ENCODE assay signal across 31 cellular contexts in genomic region chr21:35838350-35838749, GRCh38.
"Had no signal": no experiment of that assay in that cellular context is flagged by ENCODE, and none has a peak within 500 bp of the region (broad histone marks: within the 10 kb centered on the region; RNA-seq: fewer than 3 reads in every experiment).

No MANE protein-coding gene starts in this region.

- DNase-seq: activated CD4-positive, alpha-beta memory T cell treated with anti-CD3 and anti-CD28 coated beads, Interleukin-2, amount 10 ng/mL, durations not matched to agents 7 days and 5 days; activated CD4-positive, alpha-beta T cell treated with anti-CD3 and anti-CD28 coated beads for 1 hour; activated CD4-positive, alpha-beta T cell treated with anti-CD3 and anti-CD28 coated beads for 48 hours; activated CD4-positive, CD25-positive, alpha-beta regulatory T cell; activated CD8-positive, alpha-beta memory T cell treated with anti-CD3 and anti-CD28 coated beads for 24 hours; activated CD8-positive, alpha-beta memory T cell treated with anti-CD3 and anti-CD28 coated beads, Interleukin-2, amount 10 ng/mL, durations not matched to agents 7 days and 5 days; activated CD8-positive, alpha-beta memory T cell treated with anti-CD3 and anti-CD28 coated beads, Interleukin-2, amount 50 U/mL, for 48 hours; activated effector memory CD4-positive, alpha-beta T cell treated with Interleukin-2 at 50 U/mL for 16 hours; activated naive CD4-positive, alpha-beta T cell treated with anti-CD3 and anti-CD28 coated beads, Interleukin-2, amount 10 ng/mL, durations not matched to agents 7 days and 5 days; activated naive CD8-positive, alpha-beta T cell treated with anti-CD3 and anti-CD28 coated beads, Interleukin-2, amount 50 U/mL, for 24 hours; activated T-cell treated with anti-CD3 and anti-CD28 coated beads, Interleukin-2, amount 50 U/mL, for 48 hours; anterior cingulate cortex; brain microvascular endothelial cell; MM.1S; MV-4-11; NCI-H1092; NCI-H1436 treated with DMSO at 0.1 percent for 48 hours; NCI-H1694 treated with DMSO at 0.1 percent for 48 hours; NCI-H2029; NCI-H345; NCI-H526 treated with DMSO at 0.1 percent for 48 hours; NCI-H774; NK-92 treated with Interleukin-12 subunit alpha and Interleukin-12 subunit beta, amount 100 ng/mL, for 24 hours; PC-3; Peyer's patch; RPMI8226; T1000; WERI-Rb-1 had no signal

- H3K27me3 ChIP-seq: brain microvascular endothelial cell, Peyer's patch had no signal

- H3K4me1 ChIP-seq: Peyer's patch had no signal

- H3K27ac ChIP-seq: brain microvascular endothelial cell, KMS-11, Peyer's patch, WERI-Rb-1 had no signal

- H3K36me3 ChIP-seq: brain microvascular endothelial cell, Peyer's patch, WERI-Rb-1 had no signal

- H3K36me3 Mint-ChIP-seq: activated CD8-positive, alpha-beta memory T cell treated with anti-CD3 and anti-CD28 coated beads, Interleukin-2, amount 10 ng/mL, durations not matched to agents 7 days and 5 days; activated naive CD4-positive, alpha-beta T cell treated with anti-CD3 and anti-CD28 coated beads, Interleukin-2, amount 10 ng/mL, durations not matched to agents 7 days and 5 days; activated naive CD8-positive, alpha-beta T cell had no signal

- ATAC-seq: activated CD8-positive, alpha-beta memory T cell treated with anti-CD3 and anti-CD28 coated beads, Interleukin-2, amount 10 ng/mL, durations not matched to agents 7 days and 5 days; activated naive CD8-positive, alpha-beta T cell treated with anti-CD3 and anti-CD28 coated beads, Interleukin-2, amount 50 U/mL, for 24 hours; PC-3 had no signal

- H3K4me3 ChIP-seq: Peyer's patch had no signal

- H3K9ac ChIP-seq: KMS-11 had no signal

- H3K27ac Mint-ChIP-seq: activated CD4-positive, alpha-beta memory T cell treated with anti-CD3 and anti-CD28 coated beads, Interleukin-2, amount 10 ng/mL, durations not matched to agents 7 days and 5 days; activated CD8-positive, alpha-beta memory T cell treated with anti-CD3 and anti-CD28 coated beads, Interleukin-2, amount 10 ng/mL, durations not matched to agents 7 days and 5 days; activated naive CD4-positive, alpha-beta T cell treated with anti-CD3 and anti-CD28 coated beads, Interleukin-2, amount 10 ng/mL, durations not matched to agents 7 days and 5 days; activated naive CD8-positive, alpha-beta T cell; activated naive CD8-positive, alpha-beta T cell treated with anti-CD3 and anti-CD28 coated beads, Interleukin-2, amount 50 U/mL, for 24 hours had no signal

- H3K4me2 ChIP-seq: KMS-11 had no signal

- H3K9me3 ChIP-seq: Peyer's patch had no signal

- H3K4me1 Mint-ChIP-seq: activated CD4-positive, alpha-beta memory T cell treated with anti-CD3 and anti-CD28 coated beads, Interleukin-2, amount 10 ng/mL, durations not matched to agents 7 days and 5 days; activated CD8-positive, alpha-beta memory T cell treated with anti-CD3 and anti-CD28 coated beads, Interleukin-2, amount 10 ng/mL, durations not matched to agents 7 days and 5 days; activated naive CD4-positive, alpha-beta T cell treated with anti-CD3 and anti-CD28 coated beads, Interleukin-2, amount 10 ng/mL, durations not matched to agents 7 days and 5 days; activated naive CD8-positive, alpha-beta T cell treated with anti-CD3 and anti-CD28 coated beads, Interleukin-2, amount 50 U/mL, for 24 hours; central memory CD8-positive, alpha-beta T cell had no signal

- H3K9me3 Mint-ChIP-seq: activated CD4-positive, alpha-beta memory T cell treated with anti-CD3 and anti-CD28 coated beads, Interleukin-2, amount 10 ng/mL, durations not matched to agents 7 days and 5 days; activated naive CD4-positive, alpha-beta T cell treated with anti-CD3 and anti-CD28 coated beads, Interleukin-2, amount 10 ng/mL, durations not matched to agents 7 days and 5 days; activated naive CD8-positive, alpha-beta T cell treated with anti-CD3 and anti-CD28 coated beads, Interleukin-2, amount 50 U/mL, for 24 hours; central memory CD8-positive, alpha-beta T cell had no signal

- H3K4me3 Mint-ChIP-seq: activated CD4-positive, alpha-beta memory T cell treated with anti-CD3 and anti-CD28 coated beads, Interleukin-2, amount 10 ng/mL, durations not matched to agents 7 days and 5 days; activated CD8-positive, alpha-beta memory T cell treated with anti-CD3 and anti-CD28 coated beads, Interleukin-2, amount 10 ng/mL, durations not matched to agents 7 days and 5 days; activated naive CD4-positive, alpha-beta T cell treated with anti-CD3 and anti-CD28 coated beads, Interleukin-2, amount 10 ng/mL, durations not matched to agents 7 days and 5 days; activated naive CD8-positive, alpha-beta T cell; activated naive CD8-positive, alpha-beta T cell treated with anti-CD3 and anti-CD28 coated beads, Interleukin-2, amount 50 U/mL, for 24 hours; central memory CD8-positive, alpha-beta T cell had no signal
